In genomic region chr6:34756513-34756856, GRCh38 we compare ENCODE assay signal across 8 cellular contexts. TPM values are rescaled to one million over a fixed set of nuclear protein-coding genes. Genes with fewer than 3 reads are reported as not detected.
A peak's percentile ranks its signal among the peaks of the same experiment; 100 is the strongest.
DNase-seq lines count a peak whose midpoint lies in the region; TF ChIP-seq lines count a peak whose summit lies in the region.
"Not testable (repeated sequence)": the region's sequence is repeated elsewhere in the genome, so short reads cannot be mapped to it uniquely, and the experiment has no call there.

No MANE protein-coding gene starts in this region.

- H3K4me3 ChIP-seq in transverse colon, result peak overlapping the region; percentile 29 to 93 (median 66)

- H3K27ac Mint-ChIP-seq in activated CD4-positive, alpha-beta T cell treated with anti-CD3 and anti-CD28 coated beads, Interleukin-2, amount 10 ng/mL, durations not matched to agents 24 days and 14 days; chondrocyte (ENCODE audit: unreplicated experiment): not testable (repeated sequence)
- H3K27ac Mint-ChIP-seq in immature natural killer cell, result peak overlapping the region in 1 of 6 donors; percentile 39

- peak; percentile 71 for TF ChIP-seq CTCF in chondrocyte (IDR thresholded peaks at IDR 0.05)
- peak in 4 of 5 experiments; percentile 43 to 81 (median 58) for TF ChIP-seq CTCF in transverse colon (IDR thresholded peaks at IDR 0.05)

- 46 to 52% methylated on average over 7 to 17 of the region's 17 CpGs for WGBS in transverse colon (ENCODE audit: low coverage in 1 of 2), 2 donors

- intact Hi-C loops in activated CD4-positive, alpha-beta T cell treated with anti-CD3 and anti-CD28 coated beads, Interleukin-2, amount 10 ng/mL, durations not matched to agents 24 days and 14 days (cut with micrococcal nuclease), result loop anchor here (2.0 kb wide), 1 partner anchor 100 kb away; no protein-coding TSS in a partner anchor
- intact Hi-C loops in transverse colon (cut with DNase I; ENCODE audit: low total_unique reads), result not testable (repeated sequence)

- TF ChIP-seq EP300 in transverse colon (IDR thresholded peaks at IDR 0.05; ENCODE audit: low read depth), result not testable (repeated sequence)

- H3K4me3 Mint-ChIP-seq in activated CD4-positive, alpha-beta T cell treated with anti-CD3 and anti-CD28 coated beads, Interleukin-2, amount 10 ng/mL, durations not matched to agents 24 days and 14 days; chondrocyte (ENCODE audit: unreplicated experiment); immature natural killer cell: not testable (repeated sequence)

- not testable (repeated sequence) for TF ChIP-seq POLR2A in transverse colon (IDR thresholded peaks at IDR 0.05)

- not testable (repeated sequence) for H3K27me3 ChIP-seq in transverse colon

- not testable (repeated sequence) for H3K27me3 Mint-ChIP-seq in activated CD4-positive, alpha-beta T cell treated with anti-CD3 and anti-CD28 coated beads, Interleukin-2, amount 10 ng/mL, durations not matched to agents 24 days and 14 days; chondrocyte (ENCODE audit: low read depth); immature natural killer cell (ENCODE audit: low read depth in 3 of 3)

- DNase-seq in GDM1 (lab: John Stamatoyannopoulos, UW) (peak; percentile 39), LHCN-M2 (ENCODE audit: low read depth) (peak; percentile 39), NOMO-1 treated with dmso at 0.1 percent for 144 hours (lab: John Stamatoyannopoulos, UW; ENCODE audit: unreplicated experiment) (peak; percentile 19), immature natural killer cell (peak; percentile 40 to 48 (median 42)), pulmonary artery endothelial cell (ENCODE audit: low read depth, low spot score) (peak; percentile 7)
- peak; percentile 78 for DNase-seq in activated CD4-positive, alpha-beta T cell treated with anti-CD3 and anti-CD28 coated beads, Interleukin-2, amount 10 ng/mL, durations not matched to agents 24 days and 14 days
- not testable (repeated sequence) for DNase-seq in chondrocyte (ENCODE audit: low spot score); transverse colon

- not testable (repeated sequence) for H3K36me3 ChIP-seq in transverse colon

- in situ Hi-C loops in transverse colon (cut with MboI; ENCODE audit: low pct_ligation_motif_present in 1 of 4, low pct_unique_long_range_greater_than_20kb in 1 of 4, low sequenced_read_pairs in 3 of 4), result not testable (repeated sequence)

- peaks cover 4 to 14% (median 7%) of the 10 kb centered on the region in 4 donors for H3K4me1 ChIP-seq in transverse colon

- H3K27ac ChIP-seq in transverse colon, result peak overlapping the region; percentile 93 to 99 (median 95)

- not testable (repeated sequence) for H3K9me3 Mint-ChIP-seq in activated CD4-positive, alpha-beta T cell treated with anti-CD3 and anti-CD28 coated beads, Interleukin-2, amount 10 ng/mL, durations not matched to agents 24 days and 14 days; chondrocyte (ENCODE audit: low read depth); immature natural killer cell

- H3K9me3 ChIP-seq in transverse colon, result not testable (repeated sequence)

- peaks cover 10% of the 10 kb centered on the region for H3K36me3 Mint-ChIP-seq in activated CD4-positive, alpha-beta T cell treated with anti-CD3 and anti-CD28 coated beads, Interleukin-2, amount 10 ng/mL, durations not matched to agents 24 days and 14 days (ENCODE audit: low read depth)
- H3K36me3 Mint-ChIP-seq in chondrocyte (ENCODE audit: low read depth); immature natural killer cell: not testable (repeated sequence)

- H3K4me1 Mint-ChIP-seq in activated CD4-positive, alpha-beta T cell treated with anti-CD3 and anti-CD28 coated beads, Interleukin-2, amount 10 ng/mL, durations not matched to agents 24 days and 14 days; immature natural killer cell: not testable (repeated sequence)
- H3K4me1 Mint-ChIP-seq in chondrocyte (ENCODE audit: low read depth), result peaks cover 10% of the 10 kb centered on the region

RNA-seq across cellular contexts. Expression of gene SNRPC, which starts 0.8 kb away (rescaled TPM):
- total RNA-seq in LHCN-M2 (2014; rRNA removed), result 93.3 and 105 TPM in 2 replicates
- polyA plus RNA-seq in LHCN-M2 (2012), result 232 TPM
- total RNA-seq in activated CD4-positive, alpha-beta T cell treated with anti-CD3 and anti-CD28 coated beads, Interleukin-2, amount 10 ng/mL, durations not matched to agents 24 days and 14 days, result 185 TPM in 2 replicates
- 72.7 to 80.6 TPM (median 75.0 TPM) in 3 replicates for total RNA-seq in chondrocyte
- 100 to 1,000 TPM; 266 to 481 (median 325) TPM for polyA plus RNA-seq in immature natural killer cell
- 56.9 and 65.4 TPM in 2 replicates for total RNA-seq in pulmonary artery endothelial cell
- total RNA-seq in transverse colon, result 100 to 1,000 TPM in 1 of 4 donors, 10 to 100 TPM in 3; 33.3 to 169 (median 39.4) TPM

RNA-seq across cellular contexts. Expression of gene BLTP3A, which starts 35.4 kb away (rescaled TPM):
- total RNA-seq in LHCN-M2 (2014; rRNA removed) (1.2 and 2.2 TPM in 2 replicates), chondrocyte (9.8 to 20.8 TPM (median 20.1 TPM) in 3 replicates), pulmonary artery endothelial cell (6.4 and 7.5 TPM in 2 replicates), transverse colon (10 to 100 TPM in 2 of 4 donors, 1 to 10 TPM in 2; 7.4 to 13.1 (median 9.9) TPM)
- 1.7 TPM for polyA plus RNA-seq in LHCN-M2 (2012)
- 17.0 and 18.3 TPM in 2 replicates for total RNA-seq in activated CD4-positive, alpha-beta T cell treated with anti-CD3 and anti-CD28 coated beads, Interleukin-2, amount 10 ng/mL, durations not matched to agents 24 days and 14 days
- 1 to 10 TPM in 2 of 3 donors, under 1 TPM in 1; 0.83 to 2.8 (median 2.0) TPM for polyA plus RNA-seq in immature natural killer cell

RNA-seq across cellular contexts. Expression of gene ILRUN, which starts 59.9 kb away (rescaled TPM):
- total RNA-seq in LHCN-M2 (2014; rRNA removed), result 24.4 and 24.5 TPM in 2 replicates
- 28.8 TPM for polyA plus RNA-seq in LHCN-M2 (2012)
- 65.4 and 67.2 TPM in 2 replicates for total RNA-seq in activated CD4-positive, alpha-beta T cell treated with anti-CD3 and anti-CD28 coated beads, Interleukin-2, amount 10 ng/mL, durations not matched to agents 24 days and 14 days
- 41.0 to 45.9 TPM (median 42.4 TPM) in 3 replicates for total RNA-seq in chondrocyte
- polyA plus RNA-seq in immature natural killer cell, result 10 to 100 TPM; 16.5 to 26.8 (median 19.3) TPM
- total RNA-seq in pulmonary artery endothelial cell, result 40.3 and 62.4 TPM in 2 replicates
- 10 to 100 TPM; 34.8 to 81.0 (median 52.9) TPM for total RNA-seq in transverse colon
